In the genomic region with DNA sequence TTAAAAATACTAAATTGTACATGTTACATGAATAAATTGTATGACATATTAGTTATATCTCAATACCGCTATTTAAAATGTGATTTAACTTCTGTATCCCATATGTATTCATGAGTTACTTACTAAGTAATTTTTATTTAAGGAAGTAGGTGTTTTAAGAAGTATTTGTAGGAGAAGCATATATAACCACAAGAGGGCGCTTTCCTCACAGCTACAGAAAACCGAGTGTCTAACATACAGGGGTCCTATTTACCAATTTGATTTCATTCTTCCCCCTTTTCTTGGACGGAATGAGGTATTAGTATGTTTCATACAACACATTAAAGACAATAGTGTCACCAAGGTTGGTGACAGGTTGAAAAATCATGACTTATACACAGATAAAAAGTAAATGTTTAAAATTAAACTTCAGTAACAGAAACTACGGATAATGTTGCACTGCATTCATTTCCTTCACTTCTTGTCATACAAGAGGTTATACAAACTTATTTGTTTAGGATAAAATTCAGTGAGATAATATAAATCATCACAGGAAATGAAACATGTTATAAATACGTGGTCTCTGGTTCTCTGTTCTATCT, we compare ENCODE assay signal across 8 cellular contexts.
DNase-seq lines count a peak whose midpoint lies in the region; ATAC-seq and TF ChIP-seq lines count a peak whose summit lies in the region.

No MANE protein-coding gene starts in this region.

- H3K4me1 ChIP-seq in upper lobe of left lung = peaks cover 0 to 6% (median 4%) of the 10 kb centered on the region in 4 donors

- no peaks in the 10 kb centered on the region for H3K36me3 ChIP-seq in upper lobe of left lung

- WGBS in upper lobe of left lung, 2 donors = 26 to 28% methylated on average over 6 of the region's 6 CpGs

- no peak for TF ChIP-seq POLR2A in upper lobe of left lung (IDR thresholded peaks at IDR 0.05)

- no peak for TF ChIP-seq EP300 in upper lobe of left lung (IDR thresholded peaks at IDR 0.05)

- no peaks in the 10 kb centered on the region for H3K9me3 ChIP-seq in upper lobe of left lung

- H3K27me3 ChIP-seq in upper lobe of left lung = no peaks in the 10 kb centered on the region

- no peak overlapping the region for H3K27ac ChIP-seq in upper lobe of left lung

- no peak overlapping the region for H3K4me3 ChIP-seq in upper lobe of left lung

- DNase-seq in NCI-H510A treated with DMSO at 0.1 percent for 48 hours (lab: John Stamatoyannopoulos, UW) = peak; percentile 73
- DNase-seq in NCI-H510A (lab: John Stamatoyannopoulos, UW) = no peak
- DNase-seq in NCI-H2029 treated with DMSO at 0.1 percent for 48 hours (lab: John Stamatoyannopoulos, UW) = peak; percentile 16
- peak; percentile 31 for DNase-seq in amniotic stem cell (lab: John Stamatoyannopoulos, UW)
- DNase-seq in inferior parietal cortex (ENCODE audit: extremely low spot score) = peak; percentile 79
- DNase-seq in upper lobe of left lung = no peak
- no peak for DNase-seq in activated CD4-positive, alpha-beta T cell treated with anti-CD3 and anti-CD28 coated beads for 4 hours
- no peak for DNase-seq in activated effector memory CD4-positive, alpha-beta T cell treated with Interleukin-2 at 50 U/mL for 16 hours

- peak in 5 of 6 experiments; percentile 33 to 65 (median 51) for TF ChIP-seq CTCF in upper lobe of left lung (IDR thresholded peaks at IDR 0.05)

- ATAC-seq in upper lobe of left lung (ENCODE audit: low FRiP score in 2 of 2) = peak in 1 of 2 donors; percentile 56

Comparison
In these comparisons a context has a peak if more than half of its experiments do, and no peak if none do; other contexts are left out.
1. DNase-seq: peak in NCI-H510A treated with DMSO at 0.1 percent for 48 hours (single experiment), NCI-H2029 treated with DMSO at 0.1 percent for 48 hours (single experiment), amniotic stem cell (single experiment) and inferior parietal cortex (single experiment); none in NCI-H510A (single experiment), upper lobe of left lung (0 of 2), activated CD4-positive, alpha-beta T cell treated with anti-CD3 and anti-CD28 coated beads for 4 hours (0 of 2) and activated effector memory CD4-positive, alpha-beta T cell treated with Interleukin-2 at 50 U/mL for 16 hours (single experiment).